1 cellular context compared by ENCODE assay signal in genomic region chr22:42196454-42196853, GRCh38.
TF ChIP-seq lines count a peak whose summit lies in the region.

No MANE protein-coding gene starts in this region.

TF ChIP-seq in WTC11, 78 proteins besides CTCF, POLR2A, EP300 and RAD21 (continued from another document):
- TF ChIP-seq FOXP4 (CRISPR knock-in tag; IDR thresholded peaks at IDR 0.05) (no peak), TEAD1 (CRISPR knock-in tag; IDR thresholded peaks at IDR 0.05) (no peak), ZNF317 (CRISPR knock-in tag; IDR thresholded peaks at IDR 0.05; ENCODE audit: borderline replicate concordance, low read depth) (no peak), TEAD4 (CRISPR knock-in tag; IDR thresholded peaks at IDR 0.05) (no peak), FOXK1 (CRISPR knock-in tag; IDR thresholded peaks at IDR 0.05) (no peak), OVOL2 (CRISPR knock-in tag; IDR thresholded peaks at IDR 0.05; ENCODE audit: borderline replicate concordance) (no peak), AR (CRISPR knock-in tag; IDR thresholded peaks at IDR 0.05) (no peak), EMX1 (CRISPR knock-in tag; IDR thresholded peaks at IDR 0.05) (no peak), E2F5 (CRISPR knock-in tag; IDR thresholded peaks at IDR 0.05) (no peak), USF1 (CRISPR knock-in tag; IDR thresholded peaks at IDR 0.05) (no peak), CDX4 (CRISPR knock-in tag; IDR thresholded peaks at IDR 0.05; ENCODE audit: borderline replicate concordance) (no peak), MYBL2 (CRISPR knock-in tag; IDR thresholded peaks at IDR 0.05) (no peak), MAX (CRISPR knock-in tag; IDR thresholded peaks at IDR 0.05) (no peak), SOX15 (CRISPR knock-in tag; IDR thresholded peaks at IDR 0.05) (no peak)
